ENCODE assay signal across 17 cellular contexts in genomic region chr11:126712017-126712625, GRCh38.
"Had no signal": no experiment of that assay in that cellular context is flagged by ENCODE, and none has a peak within 500 bp of the region (broad histone marks: within the 10 kb centered on the region; RNA-seq: fewer than 3 reads in every experiment).

No MANE protein-coding gene starts in this region.

- H3K9ac ChIP-seq: parathyroid adenoma had no signal

- H3K4me1 ChIP-seq: breast epithelium, heart left ventricle, left lung, parathyroid adenoma had no signal

- H3K27ac ChIP-seq: breast epithelium, heart left ventricle, left lung, parathyroid adenoma, VCaP had no signal

- H3K4me3 ChIP-seq: breast epithelium, heart left ventricle, left lung had no signal

- H2AFZ ChIP-seq: parathyroid adenoma had no signal

- H3K9me3 ChIP-seq: breast epithelium, heart left ventricle, left lung had no signal

- DNase-seq: activated CD4-positive, alpha-beta T cell treated with anti-CD3 and anti-CD28 coated beads for 1 hour; activated CD4-positive, alpha-beta T cell treated with anti-CD3 and anti-CD28 coated beads, Interleukin-2, amount 50 U/mL, for 4 hours; activated naive CD4-positive, alpha-beta T cell treated with Interleukin-2 at 50 U/mL for 16 hours; activated naive CD8-positive, alpha-beta T cell treated with anti-CD3 and anti-CD28 coated beads, Interleukin-2, amount 50 U/mL, for 24 hours; activated T-cell treated with anti-CD3 and anti-CD28 coated beads for 4 hours; aorta; effector memory CD4-positive, alpha-beta T cell; heart left ventricle; islet precursor cell; left lung; mammary epithelial cell; naive thymus-derived CD4-positive, alpha-beta T cell; stimulated activated CD4-positive, alpha-beta T cell treated with anti-CD3 and anti-CD28 coated beads, Interleukin-2, amount 100 ng/mL, for 48 hours had no signal

- H3K36me3 ChIP-seq: breast epithelium, heart left ventricle, left lung had no signal

- ATAC-seq: activated naive CD8-positive, alpha-beta T cell treated with anti-CD3 and anti-CD28 coated beads, Interleukin-2, amount 50 U/mL, for 24 hours; heart left ventricle; left lung; naive thymus-derived CD4-positive, alpha-beta T cell; stimulated activated memory B cell treated with anti-CD40 and anti-IgM and Interleukin-4, amounts not matched to agents 10 μg/mL and 1 μg/mL and 100 μg/mL, for 72 hours had no signal
